25 cellular contexts compared by ENCODE assay signal in genomic region chr6:163748886-163749285, GRCh38.
"Had no signal": no experiment of that assay in that cellular context is flagged by ENCODE, and none has a peak within 500 bp of the region (broad histone marks: within the 10 kb centered on the region; RNA-seq: fewer than 3 reads in every experiment).

No MANE protein-coding gene starts in this region.

- H3K36me3 Mint-ChIP-seq: natural killer cell had no signal

- H3K27me3 ChIP-seq: cardiac muscle cell, esophagus squamous epithelium, gastroesophageal sphincter, hepatocyte, sigmoid colon, testis, tibial nerve had no signal

- H3K9ac ChIP-seq: parathyroid adenoma had no signal

- H3K4me3 ChIP-seq: cardiac muscle cell, dorsolateral prefrontal cortex, esophagus squamous epithelium, gastroesophageal sphincter, hepatocyte, mucosa of descending colon, prostate gland, sigmoid colon, skin epidermis, testis, tibial nerve had no signal

- H3K9me3 ChIP-seq: mucosa of descending colon, prostate gland, sigmoid colon, testis had no signal

- DNase-seq: brain microvascular endothelial cell; cortex of kidney; dorsolateral prefrontal cortex; effector CD8-positive, alpha-beta T cell; esophagus squamous epithelium; foreskin fibroblast; glutamatergic neuron; kidney; left colon; mammary epithelial cell; mucosa of descending colon; natural killer cell; occipital lobe; sigmoid colon; stimulated activated CD4-positive, alpha-beta T cell treated with anti-CD3 and anti-CD28 coated beads, Interleukin-2, amount 100 ng/mL, for 24 hours; stimulated activated naive CD4-positive, alpha-beta T cell treated with Interleukin-2 at 50 U/mL for 16 hours; testis had no signal

- H3K4me2 ChIP-seq: hepatocyte had no signal

- H3K9me3 Mint-ChIP-seq: neural crest cell had no signal

- ATAC-seq: gastroesophageal sphincter, left colon, mucosa of descending colon, natural killer cell had no signal

- H3K27ac ChIP-seq: brain microvascular endothelial cell, cardiac muscle cell, dorsolateral prefrontal cortex, esophagus squamous epithelium, gastroesophageal sphincter, hepatocyte, parathyroid adenoma, prostate gland, sigmoid colon, skin epidermis, testis, tibial nerve had no signal

- H3K36me3 ChIP-seq: brain microvascular endothelial cell, cardiac muscle cell, esophagus squamous epithelium, gastroesophageal sphincter, prostate gland, sigmoid colon, tibial nerve had no signal

- H3K4me1 ChIP-seq: gastroesophageal sphincter, prostate gland, testis had no signal

- H3K4me3 Mint-ChIP-seq: neural crest cell had no signal

- H2AFZ ChIP-seq: hepatocyte, parathyroid adenoma had no signal
